Comparison of ENCODE assay signal across 1 cellular context in genomic region chr1:202189012-202189790, GRCh38.
TF ChIP-seq lines count a peak whose summit lies in the region.

No MANE protein-coding gene starts in this region.

TF ChIP-seq in HepG2, 621 proteins besides CTCF, POLR2A, EP300 and RAD21 (continued from another document):
- peak; percentile 46; the same call in 1 of the 2 replicates for TF ChIP-seq ZNF574 (CRISPR knock-in tag; IDR thresholded peaks at IDR 0.05)
- TF ChIP-seq, protein P1, sequence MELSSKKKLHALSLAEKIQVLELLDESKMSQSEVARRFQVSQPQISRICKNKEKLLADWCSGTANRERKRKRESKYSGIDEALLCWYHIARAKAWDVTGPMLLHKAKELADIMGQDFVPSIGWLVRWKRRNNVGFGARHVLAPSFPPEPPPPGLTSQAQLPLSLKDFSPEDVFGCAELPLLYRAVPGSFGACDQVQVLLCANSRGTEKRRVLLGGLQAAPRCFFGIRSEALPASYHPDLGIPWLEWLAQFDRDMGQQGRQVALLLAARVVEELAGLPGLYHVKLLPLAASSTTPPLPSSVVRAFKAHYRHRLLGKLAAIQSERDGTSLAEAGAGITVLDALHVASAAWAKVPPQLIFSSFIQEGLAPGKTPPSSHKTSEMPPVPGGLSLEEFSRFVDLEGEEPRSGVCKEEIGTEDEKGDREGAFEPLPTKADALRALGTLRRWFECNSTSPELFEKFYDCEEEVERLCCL (CRISPR knock-in tag; IDR thresholded peaks at IDR 0.05; ENCODE audit: borderline replicate concordance) = no peak; the same call in 1 of the 2 replicates
- TF ChIP-seq PAXIP1 (CRISPR knock-in tag; conservative IDR thresholded peaks at IDR 0.05) = peak; percentile 87
- no peak for TF ChIP-seq CC2D1A (CRISPR knock-in tag; IDR thresholded peaks at IDR 0.05)
- TF ChIP-seq NCOA5 (CRISPR knock-in tag; IDR thresholded peaks at IDR 0.05) = no peak
- no peak for TF ChIP-seq ZNF569 (CRISPR knock-in tag; IDR thresholded peaks at IDR 0.05; ENCODE audit: borderline replicate concordance)
TF ChIP-seq in HepG2: peak in this region for 115.
